Comparison of ENCODE assay signal across 1 cellular context in the genomic region with DNA sequence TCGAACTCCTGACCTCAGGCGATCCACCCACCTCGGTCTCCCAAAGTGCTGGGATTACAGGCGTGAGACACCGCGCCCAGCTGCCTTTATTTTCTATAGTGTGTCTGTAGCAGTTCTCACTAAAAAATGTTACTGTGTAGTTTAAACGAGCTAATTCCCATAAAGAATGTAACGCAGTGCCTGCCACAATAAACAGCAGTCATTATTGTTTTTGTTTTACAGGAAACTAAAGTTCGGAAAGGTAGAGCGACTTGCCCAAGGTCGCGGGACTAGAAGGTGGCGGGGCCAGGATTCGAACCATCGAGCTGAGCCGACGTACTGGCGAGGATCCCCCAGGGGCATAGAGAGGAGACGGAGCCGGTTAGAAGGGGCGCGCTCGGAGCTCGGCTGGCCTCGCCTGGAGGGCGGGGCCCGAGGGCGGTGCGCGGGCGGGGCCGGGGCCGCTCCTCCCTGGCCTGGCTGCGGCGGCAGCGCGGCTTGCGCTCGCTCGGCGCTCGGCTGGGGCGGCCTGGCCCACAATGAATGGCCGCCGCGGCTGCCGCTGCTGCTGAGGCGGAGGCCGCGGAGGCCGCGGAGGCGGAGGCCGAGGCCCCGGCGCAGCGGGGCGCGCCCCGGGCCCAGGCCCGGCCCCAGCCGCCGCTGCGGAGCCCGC.
A peak's percentile ranks its signal among the peaks of the same experiment; 100 is the strongest.
TF ChIP-seq lines count a peak whose summit lies in the region.

NACC1 (plus strand) TSS at position 493 of the 652 bp plus-strand sequence. CDS start 16,944 bp downstream, outside the sequence.

TF ChIP-seq in H1, 55 proteins besides CTCF, POLR2A, EP300 and RAD21:
- TF ChIP-seq RNF2 (IDR thresholded peaks at IDR 0.05; ENCODE audit: borderline replicate concordance, low read depth, low read length, missing control alignments, poor library complexity, severe bottlenecking) (no peak), RBBP5 (IDR thresholded peaks at IDR 0.05; ENCODE audit: borderline replicate concordance, low read depth, low read length) (0 out of 2 replicates have a peak, but pooled peaks have one; percentile 33), SRF (IDR thresholded peaks at IDR 0.05; ENCODE audit: low read depth, low read length) (peak; percentile 90), CBX5 (IDR thresholded peaks at IDR 0.05; ENCODE audit: low read depth, low read length) (no peak), TAF1 (IDR thresholded peaks at IDR 0.05; ENCODE audit: low read depth, low read length) (peak; percentile 92), E2F6 (IDR thresholded peaks at IDR 0.05) (no peak), TBP (IDR thresholded peaks at IDR 0.05; ENCODE audit: low read depth, low read length) (peak; percentile 11; the same call in 1 of the 2 replicates), CBX8 (IDR thresholded peaks at IDR 0.05; ENCODE audit: borderline replicate concordance, low read depth, low read length) (no peak), SIN3A (conservative IDR thresholded peaks at IDR 0.05 in 1 of 2, IDR thresholded peaks at IDR 0.05 in 1 of 2; ENCODE audit: low read depth in 1 of 2, low read length in 2 of 2) (peak in 1 of 2 experiments; percentile 50; a peak in 1 of 4 replicates), CHD2 (IDR thresholded peaks at IDR 0.05; ENCODE audit: low read length) (no peak), KDM4A (IDR thresholded peaks at IDR 0.05; ENCODE audit: low read depth, low read length, severe bottlenecking) (no peak), KDM1A (IDR thresholded peaks at IDR 0.05; ENCODE audit: borderline replicate concordance, low read length) (peak; percentile 69; the same call in 1 of the 2 replicates), GTF2F1 (IDR thresholded peaks at IDR 0.05; ENCODE audit: borderline replicate concordance, low read depth, low read length) (peak; percentile 12; the same call in 1 of the 2 replicates), YY1 (IDR thresholded peaks at IDR 0.05; ENCODE audit: low read depth, low read length) (peak; percentile 90; the same call in 1 of the 2 replicates), SP1 (IDR thresholded peaks at IDR 0.05; ENCODE audit: low read depth, low read length) (peak; percentile 79; the same call in 1 of the 2 replicates), EGR1 (IDR thresholded peaks at IDR 0.05; ENCODE audit: borderline replicate concordance, low read depth, low read length) (peak; percentile 39; the same call in 1 of the 2 replicates), POLR2AphosphoS5 (IDR thresholded peaks at IDR 0.05; ENCODE audit: low read depth, low read length) (peak; percentile 53; the same call in 1 of the 2 replicates)
